ENCODE assay signal across 1 cellular context in the genomic region with DNA sequence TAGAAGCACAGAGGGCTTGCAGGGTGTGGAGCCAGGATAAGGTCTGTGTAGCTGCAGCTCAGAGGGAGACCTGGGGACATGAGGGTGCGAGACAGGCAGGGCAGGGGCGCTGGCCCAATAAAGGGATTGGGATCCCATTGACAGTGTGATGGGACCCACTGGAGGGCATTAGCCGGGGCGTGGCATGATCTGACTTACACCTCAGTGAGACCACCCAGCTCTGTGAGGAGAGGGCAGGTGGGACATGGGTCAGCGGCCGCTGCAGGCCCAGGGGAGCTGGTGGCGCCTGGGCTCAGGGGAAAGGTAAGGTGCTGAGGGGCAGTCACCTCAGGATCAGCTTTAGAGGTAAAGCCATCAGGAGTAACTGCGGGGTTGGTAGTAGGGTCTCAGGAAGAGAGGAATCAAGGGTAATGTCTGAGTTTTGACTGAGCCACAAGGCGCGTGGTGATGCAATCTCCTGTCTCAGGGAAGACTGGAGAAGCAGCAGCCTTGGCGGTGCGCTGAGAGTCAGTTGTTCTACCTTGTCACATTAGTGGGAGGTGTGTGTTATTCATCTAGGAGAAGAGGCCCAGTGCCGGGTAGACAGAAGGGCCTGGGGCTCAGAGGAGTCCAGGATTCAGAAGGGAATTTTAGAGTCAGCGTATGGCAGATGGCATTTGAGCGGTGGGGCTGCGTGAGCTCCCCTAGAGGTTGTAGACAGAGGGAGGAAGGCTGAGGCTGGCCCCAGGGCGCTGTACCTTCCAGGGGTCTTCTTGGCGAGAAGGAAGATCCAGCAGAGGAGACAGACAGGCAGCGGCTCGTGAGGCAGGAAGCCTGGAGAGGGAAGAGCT.
TF ChIP-seq lines count a peak whose summit lies in the region.

No MANE protein-coding gene starts in this region.

TF ChIP-seq in K562, 482 proteins besides CTCF, POLR2A, EP300 and RAD21 (continued from another document):
- TF ChIP-seq, protein P1, sequence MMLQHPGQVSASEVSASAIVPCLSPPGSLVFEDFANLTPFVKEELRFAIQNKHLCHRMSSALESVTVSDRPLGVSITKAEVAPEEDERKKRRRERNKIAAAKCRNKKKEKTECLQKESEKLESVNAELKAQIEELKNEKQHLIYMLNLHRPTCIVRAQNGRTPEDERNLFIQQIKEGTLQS (IDR thresholded peaks at IDR 0.05): peak; percentile 60
- TF ChIP-seq, protein P1 (CRISPR knock-in tag; conservative IDR thresholded peaks at IDR 0.05): no peak
- TF ChIP-seq RBM17 (IDR thresholded peaks at IDR 0.05; ENCODE audit: borderline replicate concordance, low read depth, low read length) (no peak), RBBP5 (IDR thresholded peaks at IDR 0.05; ENCODE audit: borderline replicate concordance, insufficient read depth, low read length, poor library complexity, severe bottlenecking) (no peak), MCM2 (IDR thresholded peaks at IDR 0.05; ENCODE audit: low read depth) (no peak), ZFPM2 (CRISPR knock-in tag; IDR thresholded peaks at IDR 0.05) (no peak), ZNF766 (CRISPR knock-in tag; conservative IDR thresholded peaks at IDR 0.05) (no peak), ZNF24 (IDR thresholded peaks at IDR 0.05) (no peak), ZNF445 (CRISPR knock-in tag; IDR thresholded peaks at IDR 0.05; ENCODE audit: low read depth) (no peak), ZNF134 (CRISPR knock-in tag; conservative IDR thresholded peaks at IDR 0.05) (no peak), ARHGAP35 (IDR thresholded peaks at IDR 0.05; ENCODE audit: partially characterized antibody) (no peak), ZNF384 (IDR thresholded peaks at IDR 0.05; ENCODE audit: low read depth, low read length) (no peak), FOXA1 (IDR thresholded peaks at IDR 0.05; ENCODE audit: borderline replicate concordance) (no peak), SUPT5H (IDR thresholded peaks at IDR 0.05) (no peak), JUND (IDR thresholded peaks at IDR 0.05; ENCODE audit: borderline replicate concordance, low read depth, low read length) (no peak), JUND (tag; IDR thresholded peaks at IDR 0.05; ENCODE audit: borderline replicate concordance, low read depth, low read length) (no peak), HDGF (IDR thresholded peaks at IDR 0.05) (no peak), POLR3A (IDR thresholded peaks at IDR 0.05; ENCODE audit: borderline replicate concordance, extremely low read depth, insufficient read depth, insufficient read length) (no peak), ZNF695 (CRISPR knock-in tag; IDR thresholded peaks at IDR 0.05) (no peak), XRCC5 (IDR thresholded peaks at IDR 0.05; ENCODE audit: low read depth, low read length) (no peak), CHCHD3 (CRISPR knock-in tag; IDR thresholded peaks at IDR 0.05) (no peak), KLF1 (tag; IDR thresholded peaks at IDR 0.05) (no peak), GTF2E2 (tag; IDR thresholded peaks at IDR 0.05) (no peak), FOXJ2 (tag; IDR thresholded peaks at IDR 0.05) (no peak), TGIF2 (CRISPR knock-in tag; IDR thresholded peaks at IDR 0.05) (no peak), GABPA (tag; conservative IDR thresholded peaks at IDR 0.05; ENCODE audit: low read depth) (peak; percentile 32; the same call in 1 of the 2 replicates), ZNF354B (CRISPR knock-in tag; IDR thresholded peaks at IDR 0.05) (no peak), MXI1 (IDR thresholded peaks at IDR 0.05; ENCODE audit: low read depth, low read length) (no peak), MEIS2 (IDR thresholded peaks at IDR 0.05; ENCODE audit: partially characterized antibody) (no peak), CEBPB (tag; IDR thresholded peaks at IDR 0.05) (0 out of 2 replicates have a peak, but pooled peaks have one; percentile 14)
- TF ChIP-seq, protein P2, sequence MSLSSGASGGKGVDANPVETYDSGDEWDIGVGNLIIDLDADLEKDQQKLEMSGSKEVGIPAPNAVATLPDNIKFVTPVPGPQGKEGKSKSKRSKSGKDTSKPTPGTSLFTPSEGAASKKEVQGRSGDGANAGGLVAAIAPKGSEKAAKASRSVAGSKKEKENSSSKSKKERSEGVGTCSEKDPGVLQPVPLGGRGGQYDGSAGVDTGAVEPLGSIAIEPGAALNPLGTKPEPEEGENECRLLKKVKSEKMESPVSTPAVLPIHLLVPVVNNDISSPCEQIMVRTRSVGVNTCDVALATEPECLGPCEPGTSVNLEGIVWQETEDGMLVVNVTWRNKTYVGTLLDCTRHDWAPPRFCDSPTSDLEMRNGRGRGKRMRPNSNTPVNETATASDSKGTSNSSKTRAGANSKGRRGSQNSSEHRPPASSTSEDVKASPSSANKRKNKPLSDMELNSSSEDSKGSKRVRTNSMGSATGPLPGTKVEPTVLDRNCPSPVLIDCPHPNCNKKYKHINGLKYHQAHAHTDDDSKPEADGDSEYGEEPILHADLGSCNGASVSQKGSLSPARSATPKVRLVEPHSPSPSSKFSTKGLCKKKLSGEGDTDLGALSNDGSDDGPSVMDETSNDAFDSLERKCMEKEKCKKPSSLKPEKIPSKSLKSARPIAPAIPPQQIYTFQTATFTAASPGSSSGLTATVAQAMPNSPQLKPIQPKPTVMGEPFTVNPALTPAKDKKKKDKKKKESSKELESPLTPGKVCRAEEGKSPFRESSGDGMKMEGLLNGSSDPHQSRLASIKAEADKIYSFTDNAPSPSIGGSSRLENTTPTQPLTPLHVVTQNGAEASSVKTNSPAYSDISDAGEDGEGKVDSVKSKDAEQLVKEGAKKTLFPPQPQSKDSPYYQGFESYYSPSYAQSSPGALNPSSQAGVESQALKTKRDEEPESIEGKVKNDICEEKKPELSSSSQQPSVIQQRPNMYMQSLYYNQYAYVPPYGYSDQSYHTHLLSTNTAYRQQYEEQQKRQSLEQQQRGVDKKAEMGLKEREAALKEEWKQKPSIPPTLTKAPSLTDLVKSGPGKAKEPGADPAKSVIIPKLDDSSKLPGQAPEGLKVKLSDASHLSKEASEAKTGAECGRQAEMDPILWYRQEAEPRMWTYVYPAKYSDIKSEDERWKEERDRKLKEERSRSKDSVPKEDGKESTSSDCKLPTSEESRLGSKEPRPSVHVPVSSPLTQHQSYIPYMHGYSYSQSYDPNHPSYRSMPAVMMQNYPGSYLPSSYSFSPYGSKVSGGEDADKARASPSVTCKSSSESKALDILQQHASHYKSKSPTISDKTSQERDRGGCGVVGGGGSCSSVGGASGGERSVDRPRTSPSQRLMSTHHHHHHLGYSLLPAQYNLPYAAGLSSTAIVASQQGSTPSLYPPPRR (CRISPR knock-in tag; IDR thresholded peaks at IDR 0.05; ENCODE audit: borderline replicate concordance): no peak
- TF ChIP-seq, protein P3, sequence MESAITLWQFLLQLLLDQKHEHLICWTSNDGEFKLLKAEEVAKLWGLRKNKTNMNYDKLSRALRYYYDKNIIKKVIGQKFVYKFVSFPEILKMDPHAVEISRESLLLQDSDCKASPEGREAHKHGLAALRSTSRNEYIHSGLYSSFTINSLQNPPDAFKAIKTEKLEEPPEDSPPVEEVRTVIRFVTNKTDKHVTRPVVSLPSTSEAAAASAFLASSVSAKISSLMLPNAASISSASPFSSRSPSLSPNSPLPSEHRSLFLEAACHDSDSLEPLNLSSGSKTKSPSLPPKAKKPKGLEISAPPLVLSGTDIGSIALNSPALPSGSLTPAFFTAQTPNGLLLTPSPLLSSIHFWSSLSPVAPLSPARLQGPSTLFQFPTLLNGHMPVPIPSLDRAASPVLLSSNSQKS (CRISPR knock-in tag; IDR thresholded peaks at IDR 0.05): no peak
- TF ChIP-seq, protein P4, sequence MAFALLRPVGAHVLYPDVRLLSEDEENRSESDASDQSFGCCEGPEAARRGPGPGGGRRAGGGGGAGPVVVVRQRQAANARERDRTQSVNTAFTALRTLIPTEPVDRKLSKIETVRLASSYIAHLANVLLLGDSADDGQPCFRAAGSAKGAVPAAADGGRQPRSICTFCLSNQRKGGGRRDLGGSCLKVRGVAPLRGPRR (CRISPR knock-in tag; IDR thresholded peaks at IDR 0.05): no peak
- TF ChIP-seq, protein P5, sequence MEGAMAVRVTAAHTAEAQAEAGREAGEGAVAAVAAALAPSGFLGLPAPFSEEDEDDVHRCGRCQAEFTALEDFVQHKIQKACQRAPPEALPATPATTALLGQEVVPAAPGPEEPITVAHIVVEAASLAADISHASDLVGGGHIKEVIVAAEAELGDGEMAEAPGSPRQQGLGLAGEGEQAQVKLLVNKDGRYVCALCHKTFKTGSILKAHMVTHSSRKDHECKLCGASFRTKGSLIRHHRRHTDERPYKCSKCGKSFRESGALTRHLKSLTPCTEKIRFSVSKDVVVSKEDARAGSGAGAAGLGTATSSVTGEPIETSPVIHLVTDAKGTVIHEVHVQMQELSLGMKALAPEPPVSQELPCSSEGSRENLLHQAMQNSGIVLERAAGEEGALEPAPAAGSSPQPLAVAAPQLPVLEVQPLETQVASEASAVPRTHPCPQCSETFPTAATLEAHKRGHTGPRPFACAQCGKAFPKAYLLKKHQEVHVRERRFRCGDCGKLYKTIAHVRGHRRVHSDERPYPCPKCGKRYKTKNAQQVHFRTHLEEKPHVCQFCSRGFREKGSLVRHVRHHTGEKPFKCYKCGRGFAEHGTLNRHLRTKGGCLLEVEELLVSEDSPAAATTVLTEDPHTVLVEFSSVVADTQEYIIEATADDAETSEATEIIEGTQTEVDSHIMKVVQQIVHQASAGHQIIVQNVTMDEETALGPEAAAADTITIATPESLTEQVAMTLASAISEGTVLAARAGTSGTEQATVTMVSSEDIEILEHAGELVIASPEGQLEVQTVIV (CRISPR knock-in tag; IDR thresholded peaks at IDR 0.05; ENCODE audit: borderline replicate concordance): no peak
- TF ChIP-seq, protein P6, sequence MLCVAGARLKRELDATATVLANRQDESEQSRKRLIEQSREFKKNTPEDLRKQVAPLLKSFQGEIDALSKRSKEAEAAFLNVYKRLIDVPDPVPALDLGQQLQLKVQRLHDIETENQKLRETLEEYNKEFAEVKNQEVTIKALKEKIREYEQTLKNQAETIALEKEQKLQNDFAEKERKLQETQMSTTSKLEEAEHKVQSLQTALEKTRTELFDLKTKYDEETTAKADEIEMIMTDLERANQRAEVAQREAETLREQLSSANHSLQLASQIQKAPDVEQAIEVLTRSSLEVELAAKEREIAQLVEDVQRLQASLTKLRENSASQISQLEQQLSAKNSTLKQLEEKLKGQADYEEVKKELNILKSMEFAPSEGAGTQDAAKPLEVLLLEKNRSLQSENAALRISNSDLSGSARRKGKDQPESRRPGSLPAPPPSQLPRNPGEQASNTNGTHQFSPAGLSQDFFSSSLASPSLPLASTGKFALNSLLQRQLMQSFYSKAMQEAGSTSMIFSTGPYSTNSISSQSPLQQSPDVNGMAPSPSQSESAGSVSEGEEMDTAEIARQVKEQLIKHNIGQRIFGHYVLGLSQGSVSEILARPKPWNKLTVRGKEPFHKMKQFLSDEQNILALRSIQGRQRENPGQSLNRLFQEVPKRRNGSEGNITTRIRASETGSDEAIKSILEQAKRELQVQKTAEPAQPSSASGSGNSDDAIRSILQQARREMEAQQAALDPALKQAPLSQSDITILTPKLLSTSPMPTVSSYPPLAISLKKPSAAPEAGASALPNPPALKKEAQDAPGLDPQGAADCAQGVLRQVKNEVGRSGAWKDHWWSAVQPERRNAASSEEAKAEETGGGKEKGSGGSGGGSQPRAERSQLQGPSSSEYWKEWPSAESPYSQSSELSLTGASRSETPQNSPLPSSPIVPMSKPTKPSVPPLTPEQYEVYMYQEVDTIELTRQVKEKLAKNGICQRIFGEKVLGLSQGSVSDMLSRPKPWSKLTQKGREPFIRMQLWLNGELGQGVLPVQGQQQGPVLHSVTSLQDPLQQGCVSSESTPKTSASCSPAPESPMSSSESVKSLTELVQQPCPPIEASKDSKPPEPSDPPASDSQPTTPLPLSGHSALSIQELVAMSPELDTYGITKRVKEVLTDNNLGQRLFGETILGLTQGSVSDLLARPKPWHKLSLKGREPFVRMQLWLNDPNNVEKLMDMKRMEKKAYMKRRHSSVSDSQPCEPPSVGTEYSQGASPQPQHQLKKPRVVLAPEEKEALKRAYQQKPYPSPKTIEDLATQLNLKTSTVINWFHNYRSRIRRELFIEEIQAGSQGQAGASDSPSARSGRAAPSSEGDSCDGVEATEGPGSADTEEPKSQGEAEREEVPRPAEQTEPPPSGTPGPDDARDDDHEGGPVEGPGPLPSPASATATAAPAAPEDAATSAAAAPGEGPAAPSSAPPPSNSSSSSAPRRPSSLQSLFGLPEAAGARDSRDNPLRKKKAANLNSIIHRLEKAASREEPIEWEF (CRISPR knock-in tag; IDR thresholded peaks at IDR 0.05): no peak
- TF ChIP-seq, protein P7, sequence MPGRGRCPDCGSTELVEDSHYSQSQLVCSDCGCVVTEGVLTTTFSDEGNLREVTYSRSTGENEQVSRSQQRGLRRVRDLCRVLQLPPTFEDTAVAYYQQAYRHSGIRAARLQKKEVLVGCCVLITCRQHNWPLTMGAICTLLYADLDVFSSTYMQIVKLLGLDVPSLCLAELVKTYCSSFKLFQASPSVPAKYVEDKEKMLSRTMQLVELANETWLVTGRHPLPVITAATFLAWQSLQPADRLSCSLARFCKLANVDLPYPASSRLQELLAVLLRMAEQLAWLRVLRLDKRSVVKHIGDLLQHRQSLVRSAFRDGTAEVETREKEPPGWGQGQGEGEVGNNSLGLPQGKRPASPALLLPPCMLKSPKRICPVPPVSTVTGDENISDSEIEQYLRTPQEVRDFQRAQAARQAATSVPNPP (IDR thresholded peaks at IDR 0.05; ENCODE audit: borderline replicate concordance, insufficient read depth, insufficient read length): no peak
